8 cellular contexts compared by ENCODE assay signal in the genomic region with DNA sequence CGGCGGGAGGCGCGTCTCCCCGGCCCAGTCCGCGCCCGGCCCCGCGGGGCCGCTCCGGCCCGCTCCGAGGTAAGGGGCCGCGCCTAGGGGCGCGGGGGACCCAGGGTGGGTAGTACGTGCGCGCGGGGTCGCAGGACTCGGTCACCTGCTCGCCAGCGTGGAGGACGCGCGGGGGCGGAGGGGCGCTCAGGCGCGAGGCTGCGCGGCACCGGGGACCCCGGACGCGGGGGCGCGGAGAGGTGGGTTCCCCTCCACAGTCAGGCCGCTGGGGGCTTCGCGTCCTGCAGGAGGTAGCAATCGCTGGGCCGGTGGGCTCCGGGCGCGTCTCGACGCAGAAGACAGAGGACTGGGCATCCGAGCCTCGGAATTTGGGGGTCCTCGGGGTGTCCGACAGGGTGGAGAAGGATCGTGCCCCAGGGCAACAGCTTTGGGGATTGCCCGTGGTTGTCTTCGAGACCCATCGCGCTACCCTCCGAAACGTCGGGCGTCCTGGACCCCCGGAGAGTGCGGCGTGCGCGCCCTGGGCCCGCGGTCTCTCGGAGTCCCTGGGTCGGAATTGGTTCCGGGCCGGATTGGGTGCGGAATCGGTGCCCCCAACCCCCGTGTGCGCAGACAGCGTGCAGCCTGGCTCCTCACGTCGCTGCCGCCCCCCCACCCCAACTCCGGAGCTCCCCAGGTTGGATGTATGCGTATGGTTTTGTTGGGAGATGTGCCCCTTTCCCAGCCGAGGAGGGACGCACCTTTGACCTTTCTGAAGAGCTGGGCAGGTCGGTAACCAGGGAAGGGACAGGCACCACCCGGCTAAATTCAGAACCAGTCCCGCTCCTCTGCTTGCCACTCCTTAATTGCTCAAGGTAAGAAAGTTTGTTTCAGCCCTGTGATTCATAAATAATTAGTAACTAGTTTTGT. TPM values are rescaled to one million over a fixed set of nuclear protein-coding genes. Genes with fewer than 3 reads are reported as not detected.
A peak's percentile ranks its signal among the peaks of the same experiment; 100 is the strongest.
DNase-seq lines count a peak whose midpoint lies in the region; ATAC-seq and TF ChIP-seq lines count a peak whose summit lies in the region.

No MANE protein-coding gene starts in this region.

- H3K36me3 ChIP-seq in transverse colon: no peaks in the 10 kb centered on the region

- no peaks in the 10 kb centered on the region for H3K27me3 ChIP-seq in transverse colon

- no peak for TF ChIP-seq CTCF in transverse colon (IDR thresholded peaks at IDR 0.05)

- ATAC-seq in activated CD8-positive, alpha-beta memory T cell treated with anti-CD3 and anti-CD28 coated beads, Interleukin-2, amount 10 ng/mL, durations not matched to agents 7 days and 5 days: no peak
- ATAC-seq in central memory CD8-positive, alpha-beta T cell (replicated peaks; ENCODE audit: extremely low read depth, poor library complexity, severe bottlenecking): no peak
- no peak for ATAC-seq in GM21381 (IDR thresholded peaks at IDR 0.05; ENCODE audit: unreplicated experiment)

- intact Hi-C loops in transverse colon (cut with DNase I; ENCODE audit: low total_unique reads): loop anchor here (10.0 kb wide), 1 partner anchor 66 kb away; no protein-coding TSS in a partner anchor

- H3K27me3 Mint-ChIP-seq in activated CD8-positive, alpha-beta memory T cell treated with anti-CD3 and anti-CD28 coated beads, Interleukin-2, amount 10 ng/mL, durations not matched to agents 7 days and 5 days: peaks cover 65% of the 10 kb centered on the region
- peaks cover 83% of the 10 kb centered on the region for H3K27me3 Mint-ChIP-seq in central memory CD8-positive, alpha-beta T cell

- H3K4me3 ChIP-seq in transverse colon: peak overlapping the region; percentile 75 to 89 (median 84)

- no peaks in the 10 kb centered on the region for H3K9me3 ChIP-seq in transverse colon

- H3K4me1 ChIP-seq in transverse colon: peaks cover 0 to 30% (median 12%) of the 10 kb centered on the region in 4 donors

- TF ChIP-seq EP300 in transverse colon (IDR thresholded peaks at IDR 0.05; ENCODE audit: low read depth): no peak

- 9% methylated on average over 52 of the region's 90 CpGs; no CpG with 5 or more reads in 1 of the 2 donors for WGBS in transverse colon (ENCODE audit: low coverage in 1 of 2), 2 donors

- DNase-seq in activated CD8-positive, alpha-beta memory T cell treated with anti-CD3 and anti-CD28 coated beads for 24 hours: peak; percentile 73
- DNase-seq in activated CD8-positive, alpha-beta memory T cell treated with anti-CD3 and anti-CD28 coated beads, Interleukin-2, amount 10 ng/mL, durations not matched to agents 7 days and 5 days: no peak
- no peak for DNase-seq in central memory CD8-positive, alpha-beta T cell (ENCODE audit: low spot score in 2 of 2)
- DNase-seq in lung microvascular endothelial cell (ENCODE audit: low read depth in 2 of 2) (peak; percentile 11 to 31), transverse colon (peak; percentile 19), NCI-H446 (lab: John Stamatoyannopoulos, UW) (no peak), SW 1271 (lab: John Stamatoyannopoulos, UW) (no peak)

- no peaks in the 10 kb centered on the region for H3K9me3 Mint-ChIP-seq in activated CD8-positive, alpha-beta memory T cell treated with anti-CD3 and anti-CD28 coated beads, Interleukin-2, amount 10 ng/mL, durations not matched to agents 7 days and 5 days (ENCODE audit: low read depth)
- H3K9me3 Mint-ChIP-seq in central memory CD8-positive, alpha-beta T cell: no peaks in the 10 kb centered on the region

- no peak overlapping the region for H3K27ac Mint-ChIP-seq in activated CD8-positive, alpha-beta memory T cell treated with anti-CD3 and anti-CD28 coated beads, Interleukin-2, amount 10 ng/mL, durations not matched to agents 7 days and 5 days
- no peak overlapping the region for H3K27ac Mint-ChIP-seq in central memory CD8-positive, alpha-beta T cell (ENCODE audit: low read depth)

- in situ Hi-C loops in transverse colon (cut with MboI; ENCODE audit: low pct_ligation_motif_present in 1 of 4, low pct_unique_long_range_greater_than_20kb in 1 of 4, low sequenced_read_pairs in 3 of 4): no loop called here

- no peak for TF ChIP-seq POLR2A in transverse colon (IDR thresholded peaks at IDR 0.05)

- CTCF ChIA-PET in activated CD8-positive, alpha-beta memory T cell treated with anti-CD3 and anti-CD28 coated beads, Interleukin-2, amount 10 ng/mL, durations not matched to agents 7 days and 5 days (lab: Charles Lee): no interaction called here

- H3K4me1 Mint-ChIP-seq in activated CD8-positive, alpha-beta memory T cell treated with anti-CD3 and anti-CD28 coated beads, Interleukin-2, amount 10 ng/mL, durations not matched to agents 7 days and 5 days: peaks cover 4% of the 10 kb centered on the region
- H3K4me1 Mint-ChIP-seq in central memory CD8-positive, alpha-beta T cell: peaks cover 6% of the 10 kb centered on the region

- no peak overlapping the region for H3K4me3 Mint-ChIP-seq in activated CD8-positive, alpha-beta memory T cell treated with anti-CD3 and anti-CD28 coated beads, Interleukin-2, amount 10 ng/mL, durations not matched to agents 7 days and 5 days
- H3K4me3 Mint-ChIP-seq in central memory CD8-positive, alpha-beta T cell: peak overlapping the region; percentile 43

- peak overlapping the region; percentile 51 to 94 (median 92) for H3K27ac ChIP-seq in transverse colon

- H3K36me3 Mint-ChIP-seq in activated CD8-positive, alpha-beta memory T cell treated with anti-CD3 and anti-CD28 coated beads, Interleukin-2, amount 10 ng/mL, durations not matched to agents 7 days and 5 days: no peaks in the 10 kb centered on the region
- no peaks in the 10 kb centered on the region for H3K36me3 Mint-ChIP-seq in central memory CD8-positive, alpha-beta T cell (ENCODE audit: insufficient read depth)

RNA-seq across cellular contexts. Expression of gene NPAS2, which starts 0.7 kb away (rescaled TPM):
- total RNA-seq in activated CD8-positive, alpha-beta memory T cell treated with anti-CD3 and anti-CD28 coated beads, Interleukin-2, amount 10 ng/mL, durations not matched to agents 7 days and 5 days: under 1 TPM; 0.41 to 0.47 TPM
- 4.8 and 11.7 TPM in 2 replicates for total RNA-seq in lung microvascular endothelial cell
- total RNA-seq in transverse colon: 100 to 1,000 TPM in 3 of 4 donors, 10 to 100 TPM in 1; 63.0 to 134 (median 115) TPM

Comparison
In these comparisons a context has a peak if more than half of its experiments do, and no peak if none do; other contexts are left out.
1. DNase-seq: peak in activated CD8-positive, alpha-beta memory T cell treated with anti-CD3 and anti-CD28 coated beads for 24 hours (single experiment), lung microvascular endothelial cell (2 of 2) and transverse colon (single experiment); none in activated CD8-positive, alpha-beta memory T cell treated with anti-CD3 and anti-CD28 coated beads, Interleukin-2, amount 10 ng/mL, durations not matched to agents 7 days and 5 days (single experiment), central memory CD8-positive, alpha-beta T cell (0 of 2), NCI-H446 (0 of 2) and SW 1271 (0 of 2).